19 cellular contexts compared by ENCODE assay signal in the genomic region with DNA sequence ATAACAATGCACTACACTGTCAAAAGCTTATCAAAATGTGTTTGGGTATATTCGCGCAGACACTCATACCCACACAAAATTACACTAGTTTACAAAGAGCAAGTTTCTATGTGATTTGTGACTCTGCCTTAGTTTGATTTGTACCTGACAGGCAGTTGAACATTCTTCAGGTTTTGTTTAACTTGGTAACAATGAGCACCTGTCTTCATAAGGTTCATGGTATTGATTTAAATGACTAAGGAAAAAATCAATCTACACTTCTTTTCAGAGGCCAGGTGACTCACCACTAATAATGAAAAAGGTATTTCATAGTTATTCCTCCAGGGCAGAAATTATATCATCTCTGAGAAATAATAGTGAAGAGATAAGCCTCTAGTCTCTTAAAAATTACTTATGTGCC.
"Had no signal": no experiment of that assay in that cellular context is flagged by ENCODE, and none has a peak within 500 bp of the region (broad histone marks: within the 10 kb centered on the region; RNA-seq: fewer than 3 reads in every experiment).

No MANE protein-coding gene starts in this region.

- H3K27ac Mint-ChIP-seq: activated T-cell treated with anti-CD3 and anti-CD28 coated beads, Interleukin-2, amount 50 U/mL, for 72 hours; naive thymus-derived CD8-positive, alpha-beta T cell; stimulated activated memory B cell treated with anti-CD40 and anti-IgM and Interleukin-4, amounts not matched to agents 10 μg/mL and 1 μg/mL and 100 μg/mL, for 72 hours had no signal

- ATAC-seq: activated T-cell treated with anti-CD3 and anti-CD28 coated beads, Interleukin-2, amount 50 U/mL, for 72 hours; lower lobe of right lung; naive thymus-derived CD8-positive, alpha-beta T cell; sciatic nerve; stimulated activated memory B cell treated with anti-CD40 and anti-IgM and Interleukin-4, amounts not matched to agents 10 μg/mL and 1 μg/mL and 100 μg/mL, for 72 hours had no signal

- H3K36me3 ChIP-seq: lower lobe of right lung, ovary had no signal

- H3K4me1 Mint-ChIP-seq: naive thymus-derived CD8-positive, alpha-beta T cell; stimulated activated memory B cell treated with anti-CD40 and anti-IgM and Interleukin-4, amounts not matched to agents 10 μg/mL and 1 μg/mL and 100 μg/mL, for 72 hours had no signal

- H3K27me3 ChIP-seq: ovary, testis had no signal

- DNase-seq: activated CD4-positive, alpha-beta T cell treated with anti-CD3 and anti-CD28 coated beads, Interleukin-2, amount 50 U/mL, for 1 hour; activated effector memory CD4-positive, alpha-beta T cell treated with anti-CD3 and anti-CD28 coated beads, Interleukin-2, amount 50 U/mL, for 16 hours; activated naive CD4-positive, alpha-beta T cell treated with anti-CD3 and anti-CD28 coated beads, Interleukin-2, amount 50 U/mL, for 16 hours; activated T-cell treated with anti-CD3 and anti-CD28 coated beads, Interleukin-2, amount 50 U/mL, for 72 hours; aorta; erythroblast; hypothalamus; islet precursor cell; lower lobe of right lung; naive thymus-derived CD8-positive, alpha-beta T cell; ovary; stimulated activated CD4-positive, alpha-beta T cell treated with anti-CD3 and anti-CD28 coated beads, Interleukin-4, amount 100 ng/mL, for 4 hours; T1000; testis had no signal

- H3K36me3 Mint-ChIP-seq: naive thymus-derived CD8-positive, alpha-beta T cell; stimulated activated memory B cell treated with anti-CD40 and anti-IgM and Interleukin-4, amounts not matched to agents 10 μg/mL and 1 μg/mL and 100 μg/mL, for 72 hours; type B pancreatic cell had no signal

- H3K4me1 ChIP-seq: lower lobe of right lung, testis had no signal

- H3K4me3 Mint-ChIP-seq: activated T-cell treated with anti-CD3 and anti-CD28 coated beads, Interleukin-2, amount 50 U/mL, for 72 hours; naive thymus-derived CD8-positive, alpha-beta T cell; stimulated activated memory B cell treated with anti-CD40 and anti-IgM and Interleukin-4, amounts not matched to agents 10 μg/mL and 1 μg/mL and 100 μg/mL, for 72 hours; type B pancreatic cell had no signal

- H3K9me3 ChIP-seq: lower lobe of right lung, ovary, testis had no signal

- H3K27me3 Mint-ChIP-seq: naive thymus-derived CD8-positive, alpha-beta T cell; stimulated activated memory B cell treated with anti-CD40 and anti-IgM and Interleukin-4, amounts not matched to agents 10 μg/mL and 1 μg/mL and 100 μg/mL, for 72 hours; type B pancreatic cell had no signal

- H3K9me3 Mint-ChIP-seq: stimulated activated memory B cell treated with anti-CD40 and anti-IgM and Interleukin-4, amounts not matched to agents 10 μg/mL and 1 μg/mL and 100 μg/mL, for 72 hours; type B pancreatic cell had no signal

- H3K27ac ChIP-seq: coronary artery, lower lobe of right lung, ovary, testis had no signal

- H3K4me2 ChIP-seq: smooth muscle cell had no signal

- H3K4me3 ChIP-seq: coronary artery, lower lobe of right lung, ovary, smooth muscle cell, testis had no signal
